18 cellular contexts compared by ENCODE assay signal in genomic region chr3:121822973-121823372, GRCh38.
"Had no signal": no experiment of that assay in that cellular context is flagged by ENCODE, and none has a peak within 500 bp of the region (broad histone marks: within the 10 kb centered on the region; RNA-seq: fewer than 3 reads in every experiment).

No MANE protein-coding gene starts in this region.

- H3K27ac Mint-ChIP-seq: naive thymus-derived CD8-positive, alpha-beta T cell had no signal

- H3K9me3 ChIP-seq: neutrophil had no signal

- H3K4me1 ChIP-seq: esophagus muscularis mucosa, gastroesophageal sphincter, sigmoid colon, stomach had no signal

- ATAC-seq: gastroesophageal sphincter; left lobe of liver; naive thymus-derived CD8-positive, alpha-beta T cell had no signal

- H3K27me3 ChIP-seq: esophagus muscularis mucosa, gastroesophageal sphincter, neutrophil, sigmoid colon, stomach had no signal

- H3K4me3 ChIP-seq: esophagus muscularis mucosa, gastroesophageal sphincter, sigmoid colon, skin epidermis, stomach had no signal

- H3K27me3 Mint-ChIP-seq: naive thymus-derived CD8-positive, alpha-beta T cell had no signal

- FAIRE-seq: endometrium had no signal

- H3K27ac ChIP-seq: epithelial cell of prostate, esophagus muscularis mucosa, gastroesophageal sphincter, neutrophil, sigmoid colon, skin epidermis, stomach had no signal

- DNase-seq: effector memory CD4-positive, alpha-beta T cell; glutamatergic neuron; islet precursor cell; mammary epithelial cell; naive thymus-derived CD8-positive, alpha-beta T cell; posterior cingulate gyrus; sigmoid colon; stimulated activated CD4-positive, alpha-beta T cell treated with anti-CD3 and anti-CD28 coated beads, Interleukin-12 subunit alpha, Interleukin-12 subunit beta, amount 100 ng/mL, for 4 hours; stimulated activated naive CD4-positive, alpha-beta T cell; stomach; trophoblast cell had no signal
